4 cellular contexts compared by ENCODE assay signal in genomic region chr6:8552023-8552422, GRCh38.
"Had no signal": no experiment of that assay in that cellular context is flagged by ENCODE, and none has a peak within 500 bp of the region (broad histone marks: within the 10 kb centered on the region; RNA-seq: fewer than 3 reads in every experiment).

No MANE protein-coding gene starts in this region.

- DNase-seq: GOT3, H9, HCEC 1CT, KBM-7 had no signal
